16 cellular contexts compared by ENCODE assay signal in genomic region chr1:171346866-171347265, GRCh38. TPM values are rescaled to one million over a fixed set of nuclear protein-coding genes. Genes with fewer than 3 reads are reported as not detected.
DNase-seq lines count a peak whose midpoint lies in the region; ATAC-seq and TF ChIP-seq lines count a peak whose summit lies in the region.
"Had no signal": no experiment of that assay in that cellular context is flagged by ENCODE, and none has a peak within 500 bp of the region (broad histone marks: within the 10 kb centered on the region; RNA-seq: fewer than 3 reads in every experiment).

No MANE protein-coding gene starts in this region.

- H3K4me3 Mint-ChIP-seq in activated naive CD8-positive, alpha-beta T cell treated with anti-CD3 and anti-CD28 coated beads, Interleukin-2, amount 50 U/mL, for 24 hours: no peak overlapping the region

- H3K27me3 ChIP-seq in A673 (replicated peaks; ENCODE audit: insufficient read depth, low read depth, low read length, poor library complexity) (no peaks in the 10 kb centered on the region), foreskin keratinocyte (no peaks in the 10 kb centered on the region)
- H3K27me3 ChIP-seq: SJCRH30 had no signal

- H3K4me1 Mint-ChIP-seq in activated naive CD8-positive, alpha-beta T cell treated with anti-CD3 and anti-CD28 coated beads, Interleukin-2, amount 50 U/mL, for 24 hours: no peaks in the 10 kb centered on the region

- H3K4me3 ChIP-seq in A673 (ENCODE audit: low read depth, low read length, poor library complexity, severe bottlenecking): no peak overlapping the region
- H3K4me3 ChIP-seq: SJCRH30 had no signal

- CTCF ChIA-PET in A673 (lab: Charles Lee): interaction anchor here (0.6 kb wide), 1 partner anchor 101 kb away, joined by 3 read pairs; no protein-coding TSS in a partner anchor

- H3K36me3 ChIP-seq in A673 (ENCODE audit: insufficient read depth, low read length, poor library complexity, severe bottlenecking): no peaks in the 10 kb centered on the region
- H3K36me3 ChIP-seq: SJCRH30 had no signal

- no peaks in the 10 kb centered on the region for H3K9me3 ChIP-seq in A673 (ENCODE audit: low read depth, low read length, poor library complexity, severe bottlenecking)
- H3K9me3 ChIP-seq: SJCRH30 had no signal

- POLR2A ChIA-PET in A673 (lab: Charles Lee; ENCODE audit: low non-redundant PET): no interaction called here

- no peaks in the 10 kb centered on the region for H3K4me1 ChIP-seq in A673 (ENCODE audit: insufficient read depth, low read length, poor library complexity, severe bottlenecking)
- H3K4me1 ChIP-seq in foreskin keratinocyte: no peaks in the 10 kb centered on the region
- H3K4me1 ChIP-seq: SJCRH30 had no signal

- H3K27ac ChIP-seq in A673 (ENCODE audit: low read depth, low read length, poor library complexity, severe bottlenecking): no peak overlapping the region
- H3K27ac ChIP-seq in foreskin keratinocyte: no peak overlapping the region
- no peak overlapping the region for H3K27ac ChIP-seq in caudate nucleus (ENCODE audit: low read depth, low read length)
- H3K27ac ChIP-seq: RWPE1, SJCRH30 had no signal

- peaks cover 6% of the 10 kb centered on the region for H3K27me3 Mint-ChIP-seq in activated naive CD8-positive, alpha-beta T cell treated with anti-CD3 and anti-CD28 coated beads, Interleukin-2, amount 50 U/mL, for 24 hours

- BruUV-seq in A673 (replicated peaks; lab: Mats Ljungman, UMichigan): no TSS peak

- H3K36me3 Mint-ChIP-seq in activated naive CD8-positive, alpha-beta T cell treated with anti-CD3 and anti-CD28 coated beads, Interleukin-2, amount 50 U/mL, for 24 hours (ENCODE audit: low read depth): no peaks in the 10 kb centered on the region

- ATAC-seq in foreskin keratinocyte (peak; percentile 57), GM21576 (IDR thresholded peaks at IDR 0.05; ENCODE audit: unreplicated experiment) (no peak), HG03439 (IDR thresholded peaks at IDR 0.05; ENCODE audit: unreplicated experiment) (no peak)
- ATAC-seq in activated naive CD8-positive, alpha-beta T cell treated with anti-CD3 and anti-CD28 coated beads, Interleukin-2, amount 50 U/mL, for 24 hours: no peak

- intact Hi-C loops in A673 (cut with micrococcal nuclease; ENCODE audit: unreplicated experiment): no loop called here

- no peak overlapping the region for H3K27ac Mint-ChIP-seq in activated naive CD8-positive, alpha-beta T cell treated with anti-CD3 and anti-CD28 coated beads, Interleukin-2, amount 50 U/mL, for 24 hours

- DNase-seq in A673 (ENCODE audit: low spot score) (peak; percentile 67), HS-5 (ENCODE audit: low read depth) (peak; percentile 8), amniotic epithelial cell (ENCODE audit: low read depth) (peak; percentile 10), foreskin keratinocyte (peak in 1 of 2 donors; percentile 18), caudate nucleus (lab: John Stamatoyannopoulos, UW) (no peak)
- no peak for DNase-seq in activated naive CD8-positive, alpha-beta T cell treated with anti-CD3 and anti-CD28 coated beads, Interleukin-2, amount 50 U/mL, for 24 hours
- DNase-seq: H7, IMR-90, Kasumi-1, NCI-H1436, NCI-H2081 treated with DMSO at 0.1 percent for 48 hours, NCI-H524 treated with DMSO at 0.1 percent for 48 hours, SJCRH30 had no signal

- TF ChIP-seq CTCF in A673 (conservative IDR thresholded peaks at IDR 0.05; ENCODE audit: low read depth, low read length) (no peak), foreskin keratinocyte (conservative IDR thresholded peaks at IDR 0.05) (no peak)

- H3K9me3 Mint-ChIP-seq in activated naive CD8-positive, alpha-beta T cell treated with anti-CD3 and anti-CD28 coated beads, Interleukin-2, amount 50 U/mL, for 24 hours: peaks cover 19% of the 10 kb centered on the region

RNA-seq across cellular contexts. Expression of gene FMO4, which starts 32.9 kb away (rescaled TPM):
- total RNA-seq in A673 (2021) (0.56 and 2.1 TPM in 2 replicates), foreskin keratinocyte (1.6 and 2.7 TPM in 2 replicates)
- 1.4 and 1.5 TPM in 2 replicates for polyA plus RNA-seq in foreskin keratinocyte

Comparison
In these comparisons a context has a peak if more than half of its experiments do, and no peak if none do; other contexts are left out.
1. DNase-seq: peak in A673 (single experiment), HS-5 (single experiment) and amniotic epithelial cell (single experiment); none in activated naive CD8-positive, alpha-beta T cell treated with anti-CD3 and anti-CD28 coated beads, Interleukin-2, amount 50 U/mL, for 24 hours (single experiment) and caudate nucleus (0 of 61).